6 cellular contexts compared by ENCODE assay signal in the genomic region with DNA sequence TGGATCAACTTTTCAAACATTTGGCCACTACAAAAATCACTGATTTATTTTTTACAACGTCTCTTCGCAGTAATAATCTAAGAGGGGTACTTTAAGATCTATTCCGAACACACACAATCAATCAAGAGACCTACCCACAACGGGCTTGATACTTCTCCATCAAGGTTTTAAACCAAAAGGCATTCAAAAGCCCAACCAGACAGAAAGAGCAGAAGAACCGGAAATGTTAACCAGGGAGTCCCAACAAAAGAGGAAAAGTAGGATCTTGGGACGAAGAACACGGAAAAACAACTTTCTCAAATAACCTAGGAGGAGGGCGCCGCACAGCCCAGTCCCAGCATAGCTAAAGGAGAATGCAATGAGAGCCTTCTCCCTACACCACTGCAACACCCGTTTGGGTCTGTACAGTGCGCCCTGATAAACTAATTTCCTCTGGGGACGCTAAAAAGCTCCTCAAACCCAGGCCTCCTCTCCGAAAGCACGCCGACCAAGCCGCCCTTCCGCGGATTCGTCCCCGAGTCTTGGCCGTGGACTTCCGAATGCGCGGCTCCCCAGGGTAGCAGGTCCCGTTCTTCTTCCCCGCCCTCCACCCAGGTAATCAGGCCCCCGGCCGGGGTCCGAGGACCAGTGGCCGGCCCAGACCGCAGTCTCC. TPM values are rescaled to one million over a fixed set of nuclear protein-coding genes. Genes with fewer than 3 reads are reported as not detected.
DNase-seq lines count a peak whose midpoint lies in the region; ATAC-seq lines count a peak whose summit lies in the region.

No MANE protein-coding gene starts in this region.

- peak overlapping the region; percentile 85 to 98 (median 94) for H3K4me3 Mint-ChIP-seq in naive thymus-derived CD4-positive, alpha-beta T cell

- H3K27ac ChIP-seq in naive thymus-derived CD4-positive, alpha-beta T cell (ENCODE audit: low read depth, low read length), result peak overlapping the region; percentile 85

- H3K36me3 Mint-ChIP-seq in naive thymus-derived CD4-positive, alpha-beta T cell, result peaks cover 3 to 20% (median 19%) of the 10 kb centered on the region in 5 donors

- CTCF ChIA-PET in naive thymus-derived CD4-positive, alpha-beta T cell (lab: Charles Lee), result interaction anchor here (0.7 kb wide), 1 partner anchor 46 kb away, joined by 3 read pairs; no protein-coding TSS in a partner anchor

- peak overlapping the region; percentile 98 for H3K9ac ChIP-seq in ES-I3 (ENCODE audit: low read depth, low read length)

- no peaks in the 10 kb centered on the region for H3K27me3 ChIP-seq in naive thymus-derived CD4-positive, alpha-beta T cell (ENCODE audit: control insufficient read depth in 2 of 2, insufficient read depth in 2 of 2, low read length in 2 of 2)

- H3K36me3 ChIP-seq in ES-I3 (ENCODE audit: insufficient read depth, low read length), result peaks cover 19% of the 10 kb centered on the region
- peaks cover 0 to 37% (median 8%) of the 10 kb centered on the region in 3 experiments for H3K36me3 ChIP-seq in naive thymus-derived CD4-positive, alpha-beta T cell (ENCODE audit: control insufficient read depth in 2 of 3, insufficient read depth in 3 of 3, low read length in 3 of 3)

- ATAC-seq in HG03045 (IDR thresholded peaks at IDR 0.05; ENCODE audit: unreplicated experiment), result peak; percentile 28
- ATAC-seq in naive thymus-derived CD4-positive, alpha-beta T cell, result peak; percentile 2

- H3K4me1 Mint-ChIP-seq in naive thymus-derived CD4-positive, alpha-beta T cell, result peaks cover 40 to 60% (median 47%) of the 10 kb centered on the region in 7 donors

- intact Hi-C loops in naive thymus-derived CD4-positive, alpha-beta T cell (cut with micrococcal nuclease), result loop anchor here (1.0 to 2.0 kb wide), 11 partner anchors 9 to 586 kb away; a partner anchor contains a TSS

- H3K27ac Mint-ChIP-seq in naive thymus-derived CD4-positive, alpha-beta T cell, result peak overlapping the region; percentile 82 to 96 (median 93)

- H3K4me3 ChIP-seq in naive thymus-derived CD4-positive, alpha-beta T cell (ENCODE audit: low read length), result peak overlapping the region; percentile 79

- no peaks in the 10 kb centered on the region for H3K27me3 Mint-ChIP-seq in naive thymus-derived CD4-positive, alpha-beta T cell

- peaks cover 10% of the 10 kb centered on the region; the same call in 1 of the 2 replicates for H3K4me1 ChIP-seq in ES-I3 (ENCODE audit: insufficient read depth, low read length)
- peaks cover 24 to 25% of the 10 kb centered on the region in 2 donors for H3K4me1 ChIP-seq in naive thymus-derived CD4-positive, alpha-beta T cell (ENCODE audit: control insufficient read depth in 2 of 2, insufficient read depth in 2 of 2, low read length in 2 of 2)

- no peaks in the 10 kb centered on the region for H3K9me3 ChIP-seq in ES-I3 (ENCODE audit: control insufficient read depth, insufficient read depth, low read length)
- H3K9me3 ChIP-seq in naive thymus-derived CD4-positive, alpha-beta T cell (ENCODE audit: control insufficient read depth in 2 of 3, low read length in 3 of 3), result no peaks in the 10 kb centered on the region

- DNase-seq in astrocyte of the hippocampus (ENCODE audit: low read depth, low spot score) (peak; percentile 42), HK-2 (ENCODE audit: unreplicated experiment) (no peak), NCI-H69 (lab: John Stamatoyannopoulos, UW) (no peak)
- peak in 2 of 9 donors; percentile 18 to 25 for DNase-seq in naive thymus-derived CD4-positive, alpha-beta T cell

- POLR2A ChIA-PET in naive thymus-derived CD4-positive, alpha-beta T cell (lab: Charles Lee), result interaction anchor here (0.6 to 0.8 kb wide), 3 partner anchors 38 to 403 kb away, joined by 3 to 4 read pairs (median 3); a partner anchor contains a TSS

- peaks cover 0 to 4% (median 0%) of the 10 kb centered on the region in 11 donors for H3K9me3 Mint-ChIP-seq in naive thymus-derived CD4-positive, alpha-beta T cell

RNA-seq across cellular contexts. Expression of a gene that starts 0.6 kb away (rescaled TPM):
- 100 to 1,000 TPM; 431 to 720 (median 579) TPM for total RNA-seq in naive thymus-derived CD4-positive, alpha-beta T cell
- polyA plus RNA-seq in naive thymus-derived CD4-positive, alpha-beta T cell, result 100 to 1,000 TPM; 129 to 298 TPM

RNA-seq across cellular contexts. Expression of a gene that starts 7.1 kb away (rescaled TPM):
- 10 to 100 TPM in 1 of 5 experiments, 1 to 10 TPM in 2, under 1 TPM in 2; 0.81 to 83.6 (median 3.1) TPM for total RNA-seq in naive thymus-derived CD4-positive, alpha-beta T cell
- polyA plus RNA-seq in naive thymus-derived CD4-positive, alpha-beta T cell, result under 1 TPM; 0.09 to 0.17 TPM

RNA-seq across cellular contexts. Expression of a gene that starts 18.7 kb away (rescaled TPM):
- total RNA-seq in naive thymus-derived CD4-positive, alpha-beta T cell, result 1 to 10 TPM in 1 of 5 experiments, under 1 TPM in 4; 0.14 to 2.8 (median 0.37) TPM
- polyA plus RNA-seq in naive thymus-derived CD4-positive, alpha-beta T cell, result not detected

RNA-seq across cellular contexts. Expression of a gene that starts 37.0 kb away (rescaled TPM):
- 10 to 100 TPM in 3 of 5 experiments, 1 to 10 TPM in 2; 4.6 to 46.1 (median 16.3) TPM for total RNA-seq in naive thymus-derived CD4-positive, alpha-beta T cell
- 10 to 100 TPM; 12.9 to 14.3 TPM for polyA plus RNA-seq in naive thymus-derived CD4-positive, alpha-beta T cell

RNA-seq across cellular contexts. Expression of a gene that starts 45.2 kb away (rescaled TPM):
- total RNA-seq in naive thymus-derived CD4-positive, alpha-beta T cell, result not detected
- polyA plus RNA-seq in naive thymus-derived CD4-positive, alpha-beta T cell, result not detected
